25 cellular contexts compared by ENCODE assay signal in genomic region chr19:1833540-1833939, GRCh38. TPM values are rescaled to one million over a fixed set of nuclear protein-coding genes. Genes with fewer than 3 reads are reported as not detected.
DNase-seq lines count a peak whose midpoint lies in the region; ATAC-seq, FAIRE-seq and TF ChIP-seq lines count a peak whose summit lies in the region.
"Had no signal": no experiment of that assay in that cellular context is flagged by ENCODE, and none has a peak within 500 bp of the region (broad histone marks: within the 10 kb centered on the region; RNA-seq: fewer than 3 reads in every experiment).

No MANE protein-coding gene starts in this region.

- intact Hi-C loops in adrenal gland (cut with DNase I), result no loop called here

- TF ChIP-seq POLR2A in adrenal gland (IDR thresholded peaks at IDR 0.05) (peak; percentile 22 to 84), H54 (IDR thresholded peaks at IDR 0.05; ENCODE audit: low read depth, low read length) (no peak; the same call in 1 of the 2 replicates), gastroesophageal sphincter (IDR thresholded peaks at IDR 0.05) (no peak)

- H3K27ac Mint-ChIP-seq in progenitor cell of endocrine pancreas, result peak overlapping the region; percentile 76
- H3K27ac Mint-ChIP-seq: activated CD4-positive, alpha-beta T cell treated with anti-CD3 and anti-CD28 coated beads, Interleukin-2, amount 10 ng/mL, durations not matched to agents 24 days and 14 days; CD4-positive, CD25-positive, alpha-beta regulatory T cell; IgD-negative memory B cell; mesothelial cell of epicardium; T-cell had no signal

- H3K4me3 Mint-ChIP-seq in progenitor cell of endocrine pancreas (ENCODE audit: low read depth), result no peak overlapping the region
- H3K4me3 Mint-ChIP-seq: activated CD4-positive, alpha-beta T cell treated with anti-CD3 and anti-CD28 coated beads, Interleukin-2, amount 10 ng/mL, durations not matched to agents 24 days and 14 days; CD4-positive, CD25-positive, alpha-beta regulatory T cell; IgD-negative memory B cell; mesothelial cell of epicardium; nephron progenitor cell; T-cell had no signal

- H3K27ac ChIP-seq in BLaER1, result peak overlapping the region; percentile 13; the same call in 1 of the 2 replicates
- peak overlapping the region; percentile 82 to 94 (median 93) for H3K27ac ChIP-seq in adrenal gland
- H3K27ac ChIP-seq in gastroesophageal sphincter, result no peak overlapping the region
- H3K27ac ChIP-seq: epithelial cell of prostate, thoracic aorta had no signal

- peaks cover 93% of the 10 kb centered on the region for H3K36me3 ChIP-seq in BLaER1
- peaks cover 0 to 4% of the 10 kb centered on the region in 2 donors for H3K36me3 ChIP-seq in adrenal gland (replicated peaks in 1 of 2)
- H3K36me3 ChIP-seq in gastroesophageal sphincter, result peaks cover 0 to 39% of the 10 kb centered on the region in 2 donors
- H3K36me3 ChIP-seq: thoracic aorta had no signal

- H3K4me1 ChIP-seq in BLaER1 (peaks cover 83% of the 10 kb centered on the region), adrenal gland (replicated peaks in 1 of 2) (peaks cover 29 to 58% of the 10 kb centered on the region in 2 donors), gastroesophageal sphincter (peaks cover 0 to 49% (median 14%) of the 10 kb centered on the region in 3 donors)

- H3K9ac ChIP-seq in BLaER1, result no peak overlapping the region

- 17 to 43% (median 36%) methylated on average over 7 to 15 of the region's 15 CpGs; no CpG with 5 or more reads in 1 of the 4 donors for WGBS in adrenal gland, 4 donors
- WGBS in gastroesophageal sphincter (ENCODE audit: low coverage in 1 of 2), 2 donors, result 60% methylated on average over 1 of the region's 15 CpGs; no CpG with 5 or more reads in 1 of the 2 donors

- H3K4me3 ChIP-seq in BLaER1, result no peak overlapping the region
- H3K4me3 ChIP-seq in adrenal gland, result no peak overlapping the region
- H3K4me3 ChIP-seq in gastroesophageal sphincter, result no peak overlapping the region
- H3K4me3 ChIP-seq: thoracic aorta had no signal

- peaks cover 100% of the 10 kb centered on the region for H4K20me1 ChIP-seq in BLaER1

- ATAC-seq in HG03280 (IDR thresholded peaks at IDR 0.05; ENCODE audit: unreplicated experiment), result no peak
- ATAC-seq in gastroesophageal sphincter, result no peak
- ATAC-seq: T-cell had no signal

- TF ChIP-seq EP300 in gastroesophageal sphincter (IDR thresholded peaks at IDR 0.05), result no peak

- no peak overlapping the region for H3K4me2 ChIP-seq in BLaER1

- no peak for FAIRE-seq in H54 (lab: Jason Lieb, UNC)
- FAIRE-seq: bronchial epithelial cell, frontal cortex, keratinocyte had no signal

- no peak for TF ChIP-seq CTCF in adrenal gland (IDR thresholded peaks at IDR 0.05)
- TF ChIP-seq CTCF in progenitor cell of endocrine pancreas (IDR thresholded peaks at IDR 0.05; ENCODE audit: unreplicated experiment), result no peak
- TF ChIP-seq CTCF in gastroesophageal sphincter (IDR thresholded peaks at IDR 0.05), result no peak

- DNase-seq in adrenal gland, result peak; percentile 89 to 97 (median 95)
- DNase-seq in left kidney (ENCODE audit: low read depth, low spot score), result peak; percentile 73
- DNase-seq in progenitor cell of endocrine pancreas (ENCODE audit: low spot score, unreplicated experiment), result no peak
- no peak for DNase-seq in H54 (ENCODE audit: insufficient read length, low spot score)
- no peak for DNase-seq in stimulated activated naive CD4-positive, alpha-beta T cell treated with Interleukin-2 at 50 U/mL for 16 hours (lab: John Stamatoyannopoulos, UW)
- DNase-seq: activated CD4-positive, alpha-beta T cell treated with anti-CD3 and anti-CD28 coated beads, Interleukin-2, amount 10 ng/mL, durations not matched to agents 24 days and 14 days; activated CD8-positive, alpha-beta memory T cell treated with anti-CD3 and anti-CD28 coated beads, Interleukin-2, amount 50 U/mL, for 4 hours; CD4-positive, CD25-positive, alpha-beta regulatory T cell; DMS 273 treated with DMSO at 0.1 percent for 48 hours; NCI-H1417; NCI-H526 treated with DMSO at 0.1 percent for 48 hours; nephron progenitor cell; SHP77 treated with DMSO at 0.1 percent for 48 hours; stimulated activated CD8-positive, alpha-beta memory T cell treated with anti-CD3 and anti-CD28 coated beads, Interleukin-4, amount 100 ng/mL, for 48 hours; T-cell had no signal

- H3K27me3 ChIP-seq in BLaER1, result no peaks in the 10 kb centered on the region
- H3K27me3 ChIP-seq in adrenal gland, result no peaks in the 10 kb centered on the region
- no peaks in the 10 kb centered on the region for H3K27me3 ChIP-seq in gastroesophageal sphincter

- H3K36me3 Mint-ChIP-seq in progenitor cell of endocrine pancreas (ENCODE audit: insufficient read depth), result peaks cover 1% of the 10 kb centered on the region
- H3K36me3 Mint-ChIP-seq: CD4-positive, CD25-positive, alpha-beta regulatory T cell; T-cell had no signal

- H3K9me3 Mint-ChIP-seq in progenitor cell of endocrine pancreas (ENCODE audit: low read depth), result no peaks in the 10 kb centered on the region
- H3K9me3 Mint-ChIP-seq: activated CD4-positive, alpha-beta T cell treated with anti-CD3 and anti-CD28 coated beads, Interleukin-2, amount 10 ng/mL, durations not matched to agents 24 days and 14 days; CD4-positive, CD25-positive, alpha-beta regulatory T cell; IgD-negative memory B cell; mesothelial cell of epicardium; nephron progenitor cell; T-cell had no signal

- no peaks in the 10 kb centered on the region for H3K27me3 Mint-ChIP-seq in progenitor cell of endocrine pancreas
- H3K27me3 Mint-ChIP-seq: activated CD4-positive, alpha-beta T cell treated with anti-CD3 and anti-CD28 coated beads, Interleukin-2, amount 10 ng/mL, durations not matched to agents 24 days and 14 days; CD4-positive, CD25-positive, alpha-beta regulatory T cell; IgD-negative memory B cell; T-cell had no signal

- no peaks in the 10 kb centered on the region for H3K9me3 ChIP-seq in BLaER1
- no peaks in the 10 kb centered on the region for H3K9me3 ChIP-seq in adrenal gland (replicated peaks in 1 of 3)
- no peaks in the 10 kb centered on the region for H3K9me3 ChIP-seq in gastroesophageal sphincter
- H3K9me3 ChIP-seq: thoracic aorta had no signal

- H3K4me1 Mint-ChIP-seq in progenitor cell of endocrine pancreas (ENCODE audit: low read depth), result no peaks in the 10 kb centered on the region
- H3K4me1 Mint-ChIP-seq: mesothelial cell of epicardium had no signal

RNA-seq across cellular contexts. Expression of gene REXO1, which starts 14.7 kb away (rescaled TPM):
- 10 to 100 TPM; 14.4 to 98.8 (median 44.5) TPM for total RNA-seq in adrenal gland
- 100 to 1,000 TPM in 2 of 3 donors, 10 to 100 TPM in 1; 18.4 to 155 (median 150) TPM for polyA plus RNA-seq in adrenal gland
- total RNA-seq in progenitor cell of endocrine pancreas, result 42.8 and 44.6 TPM in 2 replicates
- 10 to 100 TPM; 11.4 to 29.9 (median 16.1) TPM for total RNA-seq in gastroesophageal sphincter

RNA-seq across cellular contexts. Expression of gene ATP8B3, which starts 21.5 kb away (rescaled TPM):
- total RNA-seq in adrenal gland, result 10 to 100 TPM in 2 of 8 donors, 1 to 10 TPM in 5, under 1 TPM in 1; 0.26 to 15.1 (median 4.6) TPM
- 1 to 10 TPM; 2.0 to 9.2 (median 3.9) TPM for polyA plus RNA-seq in adrenal gland
- 3.7 and 4.1 TPM in 2 replicates for total RNA-seq in progenitor cell of endocrine pancreas
- total RNA-seq in gastroesophageal sphincter, result 1 to 10 TPM in 1 of 4 donors, under 1 TPM in 3; 0.27 to 1.4 (median 0.48) TPM
- total RNA-seq: frontal cortex had no signal

RNA-seq across cellular contexts. Expression of gene KLF16, which starts 29.8 kb away (rescaled TPM):
- total RNA-seq in adrenal gland, result 10 to 100 TPM in 7 of 8 donors, 1 to 10 TPM in 1; 7.1 to 28.1 (median 18.3) TPM
- polyA plus RNA-seq in adrenal gland, result 10 to 100 TPM in 1 of 3 donors, 1 to 10 TPM in 2; 2.0 to 12.9 (median 6.9) TPM
- 13.2 and 13.5 TPM in 2 replicates for total RNA-seq in progenitor cell of endocrine pancreas
- total RNA-seq in gastroesophageal sphincter, result 1 to 10 TPM; 1.4 to 7.1 (median 5.5) TPM

RNA-seq across cellular contexts. Expression of gene ABHD17A, which starts 51.8 kb away (rescaled TPM):
- total RNA-seq in adrenal gland (100 to 1,000 TPM in 4 of 8 donors, 10 to 100 TPM in 4; 60.1 to 145 (median 99.4) TPM), progenitor cell of endocrine pancreas (46.5 and 48.8 TPM in 2 replicates), gastroesophageal sphincter (100 to 1,000 TPM in 1 of 4 donors, 10 to 100 TPM in 3; 80.0 to 117 (median 91.0) TPM)
- polyA plus RNA-seq in adrenal gland, result 100 to 1,000 TPM in 2 of 3 donors, 1 to 10 TPM in 1; 2.5 to 235 (median 195) TPM

Comparison
In these comparisons a context has a peak if more than half of its experiments do, and no peak if none do; other contexts are left out.
1. H3K27ac ChIP-seq: peak in BLaER1 (single experiment) and adrenal gland (5 of 5); none in gastroesophageal sphincter (0 of 4).
2. DNase-seq: peak in adrenal gland (7 of 7) and left kidney (single experiment); none in progenitor cell of endocrine pancreas (single experiment), H54 (single experiment) and stimulated activated naive CD4-positive, alpha-beta T cell treated with Interleukin-2 at 50 U/mL for 16 hours (single experiment).
3. POLR2A ChIP-seq: peak in adrenal gland (2 of 2); none in H54 (single experiment) and gastroesophageal sphincter (0 of 2).